17 cellular contexts compared by ENCODE assay signal in genomic region chr5:75059887-75060286, GRCh38. TPM values are rescaled to one million over a fixed set of nuclear protein-coding genes. Genes with fewer than 3 reads are reported as not detected.
DNase-seq lines count a peak whose midpoint lies in the region; ATAC-seq lines count a peak whose summit lies in the region.
"Had no signal": no experiment of that assay in that cellular context is flagged by ENCODE, and none has a peak within 500 bp of the region (broad histone marks: within the 10 kb centered on the region; RNA-seq: fewer than 3 reads in every experiment).

No MANE protein-coding gene starts in this region.

- ATAC-seq in activated CD8-positive, alpha-beta T cell treated with anti-CD3 and anti-CD28 coated beads, Interleukin-2, amount 10 ng/mL, durations not matched to agents 7 days and 5 days, result peak; percentile 86
- ATAC-seq: GM23338 had no signal

- H3K27ac Mint-ChIP-seq in activated CD8-positive, alpha-beta T cell treated with anti-CD3 and anti-CD28 coated beads, Interleukin-2, amount 10 ng/mL, durations not matched to agents 7 days and 5 days, result peak overlapping the region; percentile 89
- H3K27ac Mint-ChIP-seq: activated B cell treated with CpG ODN at 0.5 μM for 24 hours, GM23338, natural killer cell had no signal

- CTCF ChIA-PET in activated CD8-positive, alpha-beta T cell treated with anti-CD3 and anti-CD28 coated beads, Interleukin-2, amount 10 ng/mL, durations not matched to agents 7 days and 5 days (lab: Charles Lee), result interaction anchor here (0.9 to 5.1 kb wide), 7 partner anchors 10 to 452 kb away, joined by 4 to 61 read pairs (median 5); partner anchors contain the start of genes ANKRD31, CERT1, HMGCR and POLK

- POLR2A ChIA-PET in activated CD8-positive, alpha-beta T cell treated with anti-CD3 and anti-CD28 coated beads, Interleukin-2, amount 10 ng/mL, durations not matched to agents 7 days and 5 days (lab: Charles Lee), result interaction anchor here (1.1 to 1.9 kb wide), 3 partner anchors 10 to 177 kb away, joined by 4 to 10 read pairs (median 5); partner anchors contain the start of gene ANKRD31

- H3K9me3 Mint-ChIP-seq in activated CD8-positive, alpha-beta T cell treated with anti-CD3 and anti-CD28 coated beads, Interleukin-2, amount 10 ng/mL, durations not matched to agents 7 days and 5 days (ENCODE audit: insufficient read depth), result no peaks in the 10 kb centered on the region
- H3K9me3 Mint-ChIP-seq: activated B cell treated with CpG ODN at 0.5 μM for 24 hours, GM23338, natural killer cell had no signal

- H3K4me3 Mint-ChIP-seq in activated CD8-positive, alpha-beta T cell treated with anti-CD3 and anti-CD28 coated beads, Interleukin-2, amount 10 ng/mL, durations not matched to agents 7 days and 5 days, result peak overlapping the region; percentile 24
- H3K4me3 Mint-ChIP-seq: activated B cell treated with CpG ODN at 0.5 μM for 24 hours, GM23338, natural killer cell had no signal

- peak; percentile 53 for DNase-seq in NOMO-1 treated with DMSO at 0.1 percent for 48 hours (lab: John Stamatoyannopoulos, UW; ENCODE audit: unreplicated experiment)
- no peak for DNase-seq in NOMO-1 treated with dmso at 0.1 percent for 144 hours (lab: John Stamatoyannopoulos, UW; ENCODE audit: unreplicated experiment)
- peak; percentile 58 to 60 for DNase-seq in Kasumi-1 (lab: John Stamatoyannopoulos, UW)
- DNase-seq in activated CD8-positive, alpha-beta T cell treated with anti-CD3 and anti-CD28 coated beads, Interleukin-2, amount 10 ng/mL, durations not matched to agents 7 days and 5 days, result peak; percentile 72
- DNase-seq in effector CD8-positive, alpha-beta T cell (lab: John Stamatoyannopoulos, UW), result peak; percentile 31
- no peak for DNase-seq in NCI-H510A treated with DMSO at 0.1 percent for 48 hours (lab: John Stamatoyannopoulos, UW)
- DNase-seq in DMS153 treated with DMSO at 0.1 percent for 48 hours (lab: John Stamatoyannopoulos, UW; ENCODE audit: unreplicated experiment), result no peak
- no peak for DNase-seq in HK-2 (ENCODE audit: unreplicated experiment)
- DNase-seq: activated B cell treated with CpG ODN at 0.5 μM for 24 hours, amygdala, dermis blood vessel endothelial cell, left ventricle myocardium inferior, natural killer cell, NCI-H1930, NCI-H774, substantia nigra had no signal

- H3K36me3 Mint-ChIP-seq in activated CD8-positive, alpha-beta T cell treated with anti-CD3 and anti-CD28 coated beads, Interleukin-2, amount 10 ng/mL, durations not matched to agents 7 days and 5 days (ENCODE audit: low read depth), result no peaks in the 10 kb centered on the region
- H3K36me3 Mint-ChIP-seq: natural killer cell had no signal

- H3K4me1 Mint-ChIP-seq in activated CD8-positive, alpha-beta T cell treated with anti-CD3 and anti-CD28 coated beads, Interleukin-2, amount 10 ng/mL, durations not matched to agents 7 days and 5 days (ENCODE audit: low read depth), result peaks cover 71% of the 10 kb centered on the region
- H3K4me1 Mint-ChIP-seq: activated B cell treated with CpG ODN at 0.5 μM for 24 hours, natural killer cell had no signal

- H3K27me3 Mint-ChIP-seq in activated CD8-positive, alpha-beta T cell treated with anti-CD3 and anti-CD28 coated beads, Interleukin-2, amount 10 ng/mL, durations not matched to agents 7 days and 5 days (ENCODE audit: low read depth), result no peaks in the 10 kb centered on the region

RNA-seq across cellular contexts. Expression of gene GCNT4, which starts 7.5 kb away (rescaled TPM):
- 1 to 10 TPM; 1.9 to 2.1 TPM for total RNA-seq in activated CD8-positive, alpha-beta T cell treated with anti-CD3 and anti-CD28 coated beads, Interleukin-2, amount 10 ng/mL, durations not matched to agents 7 days and 5 days
- total RNA-seq: activated B cell treated with CpG ODN at 0.5 μM for 24 hours had no signal

Comparison
In these comparisons a context has a peak if more than half of its experiments do, and no peak if none do; other contexts are left out.
1. DNase-seq: peak in NOMO-1 treated with DMSO at 0.1 percent for 48 hours (single experiment), Kasumi-1 (2 of 2), activated CD8-positive, alpha-beta T cell treated with anti-CD3 and anti-CD28 coated beads, Interleukin-2, amount 10 ng/mL, durations not matched to agents 7 days and 5 days (single experiment) and effector CD8-positive, alpha-beta T cell (single experiment); none in NOMO-1 treated with dmso at 0.1 percent for 144 hours (single experiment), NCI-H510A treated with DMSO at 0.1 percent for 48 hours (single experiment), DMS153 treated with DMSO at 0.1 percent for 48 hours (single experiment) and HK-2 (single experiment).